In genomic region chr20:35771689-35772562, GRCh38 we compare ENCODE assay signal across 1 cellular context.
TF ChIP-seq lines count a peak whose summit lies in the region.

TSS of gene PHF20 (plus strand) at chr20:35772015. CDS start at chr20:35801523, 29,508 bp downstream.

TF ChIP-seq in HepG2, 621 proteins besides CTCF, POLR2A, EP300 and RAD21 (continued from another document and continues in another):
- TF ChIP-seq MTF2 (CRISPR knock-in tag; IDR thresholded peaks at IDR 0.05; ENCODE audit: borderline replicate concordance) (no peak), ZZZ3 (CRISPR knock-in tag; IDR thresholded peaks at IDR 0.05; ENCODE audit: borderline replicate concordance) (peak; percentile 88; the same call in 1 of the 2 replicates), ZNF724P (CRISPR knock-in tag; IDR thresholded peaks at IDR 0.05; ENCODE audit: borderline replicate concordance) (peak; percentile 75; the same call in 1 of the 2 replicates), SP2 (CRISPR knock-in tag; IDR thresholded peaks at IDR 0.05) (peak; percentile 93), ZMYM4 (CRISPR knock-in tag; IDR thresholded peaks at IDR 0.05) (peak; percentile 93), ZNF256 (CRISPR knock-in tag; conservative IDR thresholded peaks at IDR 0.05) (peak; percentile 97; the same call in 1 of the 2 replicates), ZNF460 (CRISPR knock-in tag; IDR thresholded peaks at IDR 0.05; ENCODE audit: borderline replicate concordance) (peak; percentile 18; the same call in 1 of the 2 replicates), SP1 (IDR thresholded peaks at IDR 0.05) (peak; percentile 70; the same call in 1 of the 2 replicates), SP1 (CRISPR knock-in tag; IDR thresholded peaks at IDR 0.05) (peak; percentile 99), ARNTL (CRISPR knock-in tag; IDR thresholded peaks at IDR 0.05) (peak; percentile 93), ZNF253 (CRISPR knock-in tag; IDR thresholded peaks at IDR 0.05; ENCODE audit: borderline replicate concordance) (peak; percentile 92; the same call in 1 of the 2 replicates), KLF6 (CRISPR knock-in tag; IDR thresholded peaks at IDR 0.05) (peak; percentile 74), ZBTB1 (CRISPR knock-in tag; IDR thresholded peaks at IDR 0.05; ENCODE audit: borderline replicate concordance) (0 out of 2 replicates have a peak, but pooled peaks have one; percentile 44), FOXC1 (CRISPR knock-in tag; IDR thresholded peaks at IDR 0.05; ENCODE audit: borderline replicate concordance) (peak; percentile 98; the same call in 1 of the 2 replicates), FOXO4 (CRISPR knock-in tag; conservative IDR thresholded peaks at IDR 0.05) (0 out of 2 replicates have a peak, but pooled peaks have one; percentile 7), ZHX2 (IDR thresholded peaks at IDR 0.05; ENCODE audit: low read depth) (peak; percentile 96), ZHX2 (CRISPR knock-in tag; IDR thresholded peaks at IDR 0.05; ENCODE audit: borderline replicate concordance) (peak; percentile 75), AHDC1 (CRISPR knock-in tag; IDR thresholded peaks at IDR 0.05; ENCODE audit: borderline replicate concordance) (peak; percentile 51; the same call in 1 of the 2 replicates), ZSCAN9 (CRISPR knock-in tag; IDR thresholded peaks at IDR 0.05; ENCODE audit: borderline replicate concordance) (peak; percentile 78; the same call in 1 of the 2 replicates), TFE3 (CRISPR knock-in tag; IDR thresholded peaks at IDR 0.05) (peak; percentile 76), ZNF747 (CRISPR knock-in tag; IDR thresholded peaks at IDR 0.05; ENCODE audit: borderline replicate concordance) (no peak; the same call in 1 of the 2 replicates), ZNF260 (CRISPR knock-in tag; IDR thresholded peaks at IDR 0.05; ENCODE audit: borderline replicate concordance, low read depth) (0 out of 2 replicates have a peak, but pooled peaks have one; percentile 47), SRSF9 (IDR thresholded peaks at IDR 0.05; ENCODE audit: borderline replicate concordance, insufficient read depth, low read depth, low read length, poor library complexity, severe bottlenecking) (no peak), SNAPC2 (CRISPR knock-in tag; IDR thresholded peaks at IDR 0.05) (peak; percentile 97), NRL (CRISPR knock-in tag; IDR thresholded peaks at IDR 0.05; ENCODE audit: borderline replicate concordance) (peak; percentile 99), SAP130 (CRISPR knock-in tag; IDR thresholded peaks at IDR 0.05; ENCODE audit: low read depth) (peak; percentile 85), RFX1 (IDR thresholded peaks at IDR 0.05) (peak; percentile 86), KLF9 (CRISPR knock-in tag; IDR thresholded peaks at IDR 0.05; ENCODE audit: low read depth) (peak; percentile 99), NAIF1 (CRISPR knock-in tag; IDR thresholded peaks at IDR 0.05; ENCODE audit: borderline replicate concordance) (no peak), DMAP1 (CRISPR knock-in tag; IDR thresholded peaks at IDR 0.05) (peak; percentile 65), NCOR1 (IDR thresholded peaks at IDR 0.05; ENCODE audit: borderline replicate concordance, low read length) (peak; percentile 36; the same call in 1 of the 2 replicates), LCORL (IDR thresholded peaks at IDR 0.05) (peak; percentile 8; the same call in 1 of the 2 replicates), LCORL (CRISPR knock-in tag; IDR thresholded peaks at IDR 0.05) (no peak; the same call in 1 of the 2 replicates), JUN (CRISPR knock-in tag; IDR thresholded peaks at IDR 0.05) (peak; percentile 69), NFYC (CRISPR knock-in tag; IDR thresholded peaks at IDR 0.05) (peak; percentile 94), RFX3 (CRISPR knock-in tag; IDR thresholded peaks at IDR 0.05) (peak; percentile 77), ZBTB20 (CRISPR knock-in tag; IDR thresholded peaks at IDR 0.05; ENCODE audit: borderline replicate concordance, low read depth) (peak; percentile 95), ZC3H4 (CRISPR knock-in tag; IDR thresholded peaks at IDR 0.05; ENCODE audit: borderline replicate concordance) (peak; percentile 70; the same call in 1 of the 2 replicates), BHLHE40 (IDR thresholded peaks at IDR 0.05; ENCODE audit: low read length) (peak; percentile 75), ESRRA (CRISPR knock-in tag; IDR thresholded peaks at IDR 0.05; ENCODE audit: low read depth) (peak; percentile 79)
- TF ChIP-seq, protein P1, sequence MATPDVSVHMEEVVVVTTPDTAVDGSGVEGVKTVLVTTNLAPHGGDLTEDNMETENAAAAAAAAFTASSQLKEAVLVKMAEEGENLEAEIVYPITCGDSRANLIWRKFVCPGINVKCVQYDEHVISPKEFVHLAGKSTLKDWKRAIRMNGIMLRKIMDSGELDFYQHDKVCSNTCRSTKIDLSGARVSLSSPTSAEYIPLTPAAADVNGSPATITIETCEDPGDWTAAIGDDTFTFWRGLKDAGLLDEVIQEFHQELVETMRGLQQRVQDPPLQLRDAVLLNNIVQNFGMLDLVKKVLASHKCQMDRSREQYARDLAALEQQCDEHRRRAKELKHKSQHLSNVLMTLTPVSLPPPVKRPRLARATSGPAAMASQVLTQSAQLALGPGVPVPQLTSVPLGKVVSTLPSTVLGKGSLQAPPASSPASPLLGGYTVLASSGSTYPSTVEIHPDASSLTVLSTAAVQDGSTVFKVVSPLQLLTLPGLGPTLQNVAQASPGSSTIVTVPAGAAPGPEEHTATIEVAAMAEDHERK (CRISPR knock-in tag; IDR thresholded peaks at IDR 0.05; ENCODE audit: low read depth), result peak; percentile 47; the same call in 1 of the 2 replicates
- TF ChIP-seq, protein P2, sequence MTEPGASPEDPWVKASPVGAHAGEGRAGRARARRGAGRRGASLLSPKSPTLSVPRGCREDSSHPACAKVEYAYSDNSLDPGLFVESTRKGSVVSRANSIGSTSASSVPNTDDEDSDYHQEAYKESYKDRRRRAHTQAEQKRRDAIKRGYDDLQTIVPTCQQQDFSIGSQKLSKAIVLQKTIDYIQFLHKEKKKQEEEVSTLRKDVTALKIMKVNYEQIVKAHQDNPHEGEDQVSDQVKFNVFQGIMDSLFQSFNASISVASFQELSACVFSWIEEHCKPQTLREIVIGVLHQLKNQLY (CRISPR knock-in tag; IDR thresholded peaks at IDR 0.05), result peak; percentile 75; the same call in 1 of the 2 replicates
- TF ChIP-seq, protein P3, sequence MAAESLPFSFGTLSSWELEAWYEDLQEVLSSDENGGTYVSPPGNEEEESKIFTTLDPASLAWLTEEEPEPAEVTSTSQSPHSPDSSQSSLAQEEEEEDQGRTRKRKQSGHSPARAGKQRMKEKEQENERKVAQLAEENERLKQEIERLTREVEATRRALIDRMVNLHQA (CRISPR knock-in tag; IDR thresholded peaks at IDR 0.05), result 0 out of 2 replicates have a peak, but pooled peaks have one; percentile 43
- TF ChIP-seq, protein P4, sequence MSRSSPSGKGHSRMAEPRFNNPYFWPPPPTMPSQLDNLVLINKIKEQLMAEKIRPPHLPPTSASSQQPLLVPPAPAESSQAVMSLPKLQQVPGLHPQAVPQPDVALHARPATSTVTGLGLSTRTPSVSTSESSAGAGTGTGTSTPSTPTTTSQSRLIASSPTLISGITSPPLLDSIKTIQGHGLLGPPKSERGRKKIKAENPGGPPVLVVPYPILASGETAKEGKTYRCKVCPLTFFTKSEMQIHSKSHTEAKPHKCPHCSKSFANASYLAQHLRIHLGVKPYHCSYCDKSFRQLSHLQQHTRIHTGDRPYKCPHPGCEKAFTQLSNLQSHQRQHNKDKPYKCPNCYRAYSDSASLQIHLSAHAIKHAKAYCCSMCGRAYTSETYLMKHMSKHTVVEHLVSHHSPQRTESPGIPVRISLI (CRISPR knock-in tag; IDR thresholded peaks at IDR 0.05; ENCODE audit: borderline replicate concordance), result peak; percentile 40; the same call in 1 of the 2 replicates
